Comparison of ENCODE assay signal across 23 cellular contexts in the genomic region with DNA sequence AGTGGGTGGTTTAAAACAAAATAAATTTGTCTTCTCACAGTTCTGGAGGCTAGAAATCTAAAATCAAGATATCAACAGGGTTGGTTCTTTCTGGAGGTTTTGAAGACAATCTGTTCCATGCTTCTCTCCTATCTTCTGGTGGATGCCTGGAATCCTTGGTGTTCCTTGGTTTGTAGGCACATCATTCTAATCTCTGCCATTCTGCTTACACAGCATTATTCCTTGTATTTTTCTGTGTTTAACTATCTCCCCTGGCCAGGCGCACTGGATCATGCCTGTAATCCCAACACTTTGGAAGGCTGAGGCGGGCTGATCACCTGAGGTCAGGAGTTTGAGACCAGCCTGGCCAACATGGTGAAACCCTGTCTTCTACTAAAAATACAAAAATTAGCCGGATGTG.
DNase-seq lines count a peak whose midpoint lies in the region; ATAC-seq, FAIRE-seq and TF ChIP-seq lines count a peak whose summit lies in the region.
"Had no signal": no experiment of that assay in that cellular context is flagged by ENCODE, and none has a peak within 500 bp of the region (broad histone marks: within the 10 kb centered on the region; RNA-seq: fewer than 3 reads in every experiment).

No MANE protein-coding gene starts in this region.

- H3K4ac ChIP-seq in IMR-90 (ENCODE audit: low read depth, low read length): no peak overlapping the region

- H4K5ac ChIP-seq in IMR-90 (ENCODE audit: low read depth, low read length): no peak overlapping the region

- H2AK5ac ChIP-seq in IMR-90 (ENCODE audit: low read depth, low read length): no peak overlapping the region

- FAIRE-seq in A549 (lab: Jason Lieb, UNC) (no peak), K562 (lab: Jason Lieb, UNC) (no peak)
- FAIRE-seq: A204.1, D721Med, G401.6, GM12891, GM19239 had no signal

- H3K9ac ChIP-seq in IMR-90 (ENCODE audit: low read depth, low read length) (no peak overlapping the region), K562 (ENCODE audit: insufficient read depth in 1 of 2, low read depth in 2 of 2, low read length in 2 of 2) (no peak overlapping the region)
- H3K9ac ChIP-seq: BLaER1 treated with 17β-estradiol and CSF1 and Interleukin-3, amounts not matched to agents 10 nM and 100 nM had no signal

- no peak overlapping the region for H3K18ac ChIP-seq in IMR-90 (ENCODE audit: low read depth, low read length)

- no peaks in the 10 kb centered on the region for H3K79me1 ChIP-seq in IMR-90 (ENCODE audit: low read depth in 1 of 2, low read length in 2 of 2)

- H3K4me1 ChIP-seq in A549: no peaks in the 10 kb centered on the region
- H3K4me1 ChIP-seq in IMR-90 (ENCODE audit: control insufficient read depth, insufficient read depth, low read length): no peaks in the 10 kb centered on the region
- no peaks in the 10 kb centered on the region for H3K4me1 ChIP-seq in K562 (replicated peaks in 1 of 2; ENCODE audit: control insufficient read depth in 2 of 2, insufficient read depth in 2 of 2, low read length in 2 of 2)
- H3K4me1 ChIP-seq: BLaER1 treated with 17β-estradiol and CSF1 and Interleukin-3, amounts not matched to agents 10 nM and 100 nM; Caco-2 had no signal

- no peak for ATAC-seq in A549
- no peak for ATAC-seq in IMR-90 (ENCODE audit: low read depth)
- no peak for ATAC-seq in K562
- ATAC-seq in naive thymus-derived CD8-positive, alpha-beta T cell: no peak
- ATAC-seq: CD8-positive, alpha-beta T cell had no signal

- DNase-seq in A549 (ENCODE audit: low read depth in 1 of 2, low spot score in 1 of 2): no peak
- DNase-seq in IMR-90: no peak
- DNase-seq in K562 (ENCODE audit: extremely low read depth in 1 of 4, low spot score in 3 of 4): no peak
- no peak for DNase-seq in nephron progenitor cell
- no peak for DNase-seq in naive thymus-derived CD8-positive, alpha-beta T cell
- DNase-seq in NCI-H524 (lab: John Stamatoyannopoulos, UW): no peak
- DNase-seq in dorsolateral prefrontal cortex: no peak
- DNase-seq: 8988T; AML-193; Caco-2; Calu3; CD4-positive, alpha-beta T cell; CD8-positive, alpha-beta T cell; DMS79 treated with DMSO at 0.1 percent for 48 hours; GF-D8 had no signal

- H3K27me3 ChIP-seq in IMR-90 (ENCODE audit: control insufficient read depth, insufficient read depth, low read length) (no peaks in the 10 kb centered on the region), K562 (ENCODE audit: control insufficient read depth in 2 of 2, insufficient read depth in 2 of 2, low read length in 2 of 2) (no peaks in the 10 kb centered on the region), dorsolateral prefrontal cortex (no peaks in the 10 kb centered on the region)
- H3K27me3 ChIP-seq: BLaER1 treated with 17β-estradiol and CSF1 and Interleukin-3, amounts not matched to agents 10 nM and 100 nM had no signal

- H3K4me1 Mint-ChIP-seq in nephron progenitor cell: no peaks in the 10 kb centered on the region
- H3K4me1 Mint-ChIP-seq in naive thymus-derived CD8-positive, alpha-beta T cell: peaks cover 0 to 4% (median 1%) of the 10 kb centered on the region in 4 donors
- H3K4me1 Mint-ChIP-seq: B cell had no signal

- no peak for TF ChIP-seq CTCF in A549 (IDR thresholded peaks at IDR 0.05)
- no peak for TF ChIP-seq CTCF in IMR-90 (conservative IDR thresholded peaks at IDR 0.05; ENCODE audit: low read depth, low read length)
- no peak for TF ChIP-seq CTCF in K562 (IDR thresholded peaks at IDR 0.05 in 2 of 3, conservative IDR thresholded peaks at IDR 0.05 in 1 of 3; ENCODE audit: insufficient read depth in 2 of 3, low read depth in 1 of 3, low read length in 3 of 3)
- TF ChIP-seq CTCF in nephron progenitor cell (IDR thresholded peaks at IDR 0.05): no peak
- TF ChIP-seq CTCF in dorsolateral prefrontal cortex (IDR thresholded peaks at IDR 0.05 in 54 of 56, conservative IDR thresholded peaks at IDR 0.05 in 2 of 56; ENCODE audit: low read depth in 1 of 56, partially characterized antibody in 56 of 56): no peak

- H3K27ac Mint-ChIP-seq in nephron progenitor cell: peak overlapping the region; percentile 66
- H3K27ac Mint-ChIP-seq in naive thymus-derived CD8-positive, alpha-beta T cell: no peak overlapping the region
- H3K27ac Mint-ChIP-seq: B cell; CD4-positive, alpha-beta T cell; CD8-positive, alpha-beta T cell had no signal

- no peak overlapping the region for H2BK15ac ChIP-seq in IMR-90 (ENCODE audit: low read depth, low read length)

- TF ChIP-seq RAD21 in A549 (conservative IDR thresholded peaks at IDR 0.05 in 1 of 2, IDR thresholded peaks at IDR 0.05 in 1 of 2) (no peak), IMR-90 (IDR thresholded peaks at IDR 0.05; ENCODE audit: low read length) (no peak), K562 (CRISPR knock-in tag; conservative IDR thresholded peaks at IDR 0.05 in 1 of 2, IDR thresholded peaks at IDR 0.05 in 1 of 2) (no peak)

- POLR2A ChIA-PET in A549 (lab: Yijun Ruan, JAX) (no interaction called here), IMR-90 (lab: Charles Lee; ENCODE audit: unreplicated experiment) (no interaction called here), K562 (lab: Yijun Ruan, JAX) (no interaction called here)
- POLR2A ChIA-PET in naive thymus-derived CD8-positive, alpha-beta T cell (lab: Charles Lee): no interaction called here

- H3K23ac ChIP-seq in IMR-90 (ENCODE audit: low read depth, low read length): no peak overlapping the region

- H4K20me1 ChIP-seq in IMR-90 (ENCODE audit: insufficient read depth, low read length) (no peaks in the 10 kb centered on the region), K562 (replicated peaks; ENCODE audit: control insufficient read depth, insufficient read depth, low read length) (no peaks in the 10 kb centered on the region)
- H4K20me1 ChIP-seq: BLaER1 treated with 17β-estradiol and CSF1 and Interleukin-3, amounts not matched to agents 10 nM and 100 nM had no signal

- TF ChIP-seq EP300 in A549 (IDR thresholded peaks at IDR 0.05) (no peak), K562 (IDR thresholded peaks at IDR 0.05; ENCODE audit: low read length) (no peak)

- H3K4me3 ChIP-seq in A549 (no peak overlapping the region), IMR-90 (ENCODE audit: insufficient read depth, low read depth, low read length) (no peak overlapping the region), K562 (no peak overlapping the region), dorsolateral prefrontal cortex (no peak overlapping the region)
- H3K4me3 ChIP-seq: BLaER1 treated with 17β-estradiol and CSF1 and Interleukin-3, amounts not matched to agents 10 nM and 100 nM had no signal

- no peak overlapping the region for H4K8ac ChIP-seq in IMR-90 (ENCODE audit: low read depth in 2 of 2, low read length in 2 of 2)

- no peak overlapping the region for H2BK5ac ChIP-seq in IMR-90 (ENCODE audit: low read depth, low read length, poor library complexity, severe bottlenecking)

- H2AFZ ChIP-seq in IMR-90 (replicated peaks; ENCODE audit: low read length, poor library complexity) (no peak overlapping the region), K562 (ENCODE audit: low read depth, low read length) (no peak overlapping the region)

- H3K9me3 ChIP-seq in A549 (peaks cover under 1% of the 10 kb centered on the region; the same call in 1 of the 3 replicates), IMR-90 (ENCODE audit: control insufficient read depth, insufficient read depth, low read length) (no peaks in the 10 kb centered on the region), K562 (replicated peaks; ENCODE audit: control insufficient read depth, insufficient read depth, low read depth, low read length) (no peaks in the 10 kb centered on the region)

- peaks cover 24% of the 10 kb centered on the region for H3K36me3 Mint-ChIP-seq in nephron progenitor cell (ENCODE audit: low read depth)
- peaks cover 5 to 39% (median 26%) of the 10 kb centered on the region in 3 donors for H3K36me3 Mint-ChIP-seq in naive thymus-derived CD8-positive, alpha-beta T cell

- TF ChIP-seq POLR2A in A549 (IDR thresholded peaks at IDR 0.05; ENCODE audit: low read length) (no peak), IMR-90 (IDR thresholded peaks at IDR 0.05; ENCODE audit: low read depth, low read length) (no peak), K562 (conservative IDR thresholded peaks at IDR 0.05) (no peak)

- H3K36me3 ChIP-seq in IMR-90 (ENCODE audit: control insufficient read depth, insufficient read depth, low read length): no peaks in the 10 kb centered on the region
- no peaks in the 10 kb centered on the region for H3K36me3 ChIP-seq in K562 (ENCODE audit: control insufficient read depth, insufficient read depth, low read length)

- H3K4me2 ChIP-seq in A549 (no peak overlapping the region), IMR-90 (ENCODE audit: low read depth, low read length) (no peak overlapping the region), K562 (ENCODE audit: insufficient read depth, low read length) (no peak overlapping the region)
- H3K4me2 ChIP-seq: BLaER1 treated with 17β-estradiol and CSF1 and Interleukin-3, amounts not matched to agents 10 nM and 100 nM had no signal

- H3K27ac ChIP-seq in A549 (no peak overlapping the region), IMR-90 (ENCODE audit: insufficient read depth, low read length) (no peak overlapping the region), K562 (ENCODE audit: extremely low read depth, low read depth, low read length) (no peak overlapping the region), dorsolateral prefrontal cortex (no peak overlapping the region)
- H3K27ac ChIP-seq: BLaER1 treated with 17β-estradiol and CSF1 and Interleukin-3, amounts not matched to agents 10 nM and 100 nM; C4-2B had no signal

- H3K79me2 ChIP-seq in K562 (ENCODE audit: control insufficient read depth, insufficient read depth, low read length): no peaks in the 10 kb centered on the region

- CTCF ChIA-PET in A549 (lab: Yijun Ruan, JAX) (no interaction called here), IMR-90 (lab: Yijun Ruan, JAX) (no interaction called here), K562 (lab: Yijun Ruan, JAX; ENCODE audit: low intra/inter-chr PET ratio) (no interaction called here)

- H3K56ac ChIP-seq in IMR-90 (ENCODE audit: extremely low read depth, insufficient read depth, low read length): no peak overlapping the region

- no peak overlapping the region for H2BK20ac ChIP-seq in IMR-90 (ENCODE audit: low read depth, low read length)

- dilution Hi-C loops in IMR-90 (cut with HindIII; ENCODE audit: low sequenced_read_pairs, unreplicated experiment): no loop called here

- WGBS in A549 (ENCODE audit: missing lambda C conversion rate): 96% methylated on average over 3 of the region's 3 CpGs
- WGBS in IMR-90 (ENCODE audit: extremely low coverage in 2 of 2, insufficient read length in 1 of 2), 2 experiments: no CpG with 5 or more reads among the region's 3 CpGs
- WGBS in K562 (ENCODE audit: insufficient coverage, low coverage, missing lambda C conversion rate): 68% methylated on average over 3 of the region's 3 CpGs

- H4K91ac ChIP-seq in IMR-90 (ENCODE audit: insufficient read depth, low read depth, low read length): no peak overlapping the region

- BruUV-seq in IMR-90 (replicated peaks; lab: Mats Ljungman, UMichigan) (no TSS peak), K562 (replicated peaks; lab: Mats Ljungman, UMichigan) (no TSS peak)

- no peak overlapping the region for H3K14ac ChIP-seq in IMR-90 (replicated peaks; ENCODE audit: low read depth, low read length)

- H3K27me3 Mint-ChIP-seq in nephron progenitor cell (ENCODE audit: low read depth, poor library complexity): no peaks in the 10 kb centered on the region
- no peaks in the 10 kb centered on the region for H3K27me3 Mint-ChIP-seq in naive thymus-derived CD8-positive, alpha-beta T cell
- H3K27me3 Mint-ChIP-seq: B cell; CD4-positive, alpha-beta T cell had no signal

- H2BK120ac ChIP-seq in IMR-90 (ENCODE audit: low read depth, low read length): no peak overlapping the region

- in situ Hi-C loops in IMR-90 (cut with MboI; ENCODE audit: low sequenced_read_pairs): no loop called here
- in situ Hi-C loops in K562 (cut with MboI): no loop called here

- intact Hi-C loops in IMR-90 (cut with micrococcal nuclease): no loop called here
- intact Hi-C loops in K562 (cut with micrococcal nuclease): no loop called here
- intact Hi-C loops in dorsolateral prefrontal cortex (cut with DNase I): no loop called here

- no peak overlapping the region for H2AK9ac ChIP-seq in IMR-90 (replicated peaks; ENCODE audit: low read depth, low read length, poor library complexity)

- H3K9me3 Mint-ChIP-seq in nephron progenitor cell: peaks cover 23% of the 10 kb centered on the region
- peaks cover 0 to 39% (median 17%) of the 10 kb centered on the region in 9 donors for H3K9me3 Mint-ChIP-seq in naive thymus-derived CD8-positive, alpha-beta T cell

- no peaks in the 10 kb centered on the region for H3K9me1 ChIP-seq in IMR-90 (ENCODE audit: insufficient read depth, low read length)
- H3K9me1 ChIP-seq in K562 (ENCODE audit: control insufficient read depth, insufficient read depth, low read length): no peaks in the 10 kb centered on the region

- no peak overlapping the region for H3K4me3 Mint-ChIP-seq in nephron progenitor cell
- no peak overlapping the region for H3K4me3 Mint-ChIP-seq in naive thymus-derived CD8-positive, alpha-beta T cell
- H3K4me3 Mint-ChIP-seq: B cell; CD4-positive, alpha-beta T cell; CD8-positive, alpha-beta T cell had no signal
